ENCODE assay signal across 1 cellular context in genomic region chr11:2641623-2642022, GRCh38.
A peak's percentile ranks its signal among the peaks of the same experiment; 100 is the strongest.
TF ChIP-seq lines count a peak whose summit lies in the region.

No MANE protein-coding gene starts in this region.

TF ChIP-seq in GM12878, 131 proteins besides CTCF, POLR2A, EP300 and RAD21:
- TF ChIP-seq REST (IDR thresholded peaks at IDR 0.05; ENCODE audit: low read depth, low read length) (no peak), TCF7 (IDR thresholded peaks at IDR 0.05; ENCODE audit: borderline replicate concordance) (peak; percentile 8; the same call in 1 of the 2 replicates), HDGF (IDR thresholded peaks at IDR 0.05) (no peak)
TF ChIP-seq in GM12878: peak in this region for 1.
